In genomic region chr3:52121459-52121795, GRCh38 we compare ENCODE assay signal across 10 cellular contexts. TPM values are rescaled to one million over a fixed set of nuclear protein-coding genes. Genes with fewer than 3 reads are reported as not detected.
DNase-seq lines count a peak whose midpoint lies in the region; FAIRE-seq and TF ChIP-seq lines count a peak whose summit lies in the region.
"Had no signal": no experiment of that assay in that cellular context is flagged by ENCODE, and none has a peak within 500 bp of the region (broad histone marks: within the 10 kb centered on the region; RNA-seq: fewer than 3 reads in every experiment).

No MANE protein-coding gene starts in this region.

- H3K36me3 ChIP-seq in colonic mucosa: no peaks in the 10 kb centered on the region
- no peaks in the 10 kb centered on the region for H3K36me3 ChIP-seq in parathyroid adenoma (ENCODE audit: control insufficient read depth, insufficient read depth, low read length)
- H3K36me3 ChIP-seq: ovary had no signal

- DNase-seq in GM12892 (ENCODE audit: insufficient read length) (no peak), HT1080 (ENCODE audit: low read depth) (peak; percentile 17), colonic mucosa (no peak), NCI-H526 (lab: John Stamatoyannopoulos, UW) (no peak), RPMI8226 (no peak), NCI-H82 (lab: John Stamatoyannopoulos, UW) (no peak), NCI-H345 (lab: John Stamatoyannopoulos, UW) (no peak)
- DNase-seq: stimulated activated naive CD8-positive, alpha-beta T cell treated with anti-CD3 and anti-CD28 coated beads, Interleukin-15, amount 100 ng/mL, for 72 hours had no signal

- H3K4me3 ChIP-seq in colonic mucosa (no peak overlapping the region), parathyroid adenoma (ENCODE audit: low read depth, low read length) (no peak overlapping the region)
- H3K4me3 ChIP-seq: ovary had no signal

- H3K27ac ChIP-seq in colonic mucosa (peak overlapping the region; percentile 3), parathyroid adenoma (peak overlapping the region; percentile 21)

- no peaks in the 10 kb centered on the region for H3K4me1 ChIP-seq in colonic mucosa
- peaks cover 8% of the 10 kb centered on the region for H3K4me1 ChIP-seq in parathyroid adenoma

- no peaks in the 10 kb centered on the region for H3K27me3 ChIP-seq in colonic mucosa
- no peaks in the 10 kb centered on the region for H3K27me3 ChIP-seq in parathyroid adenoma (ENCODE audit: control insufficient read depth, insufficient read depth, low read length)
- H3K27me3 ChIP-seq: ovary had no signal

- FAIRE-seq in GM12892 (lab: Jason Lieb, UNC): peak; percentile 76

- no peak overlapping the region for H3K4me2 ChIP-seq in parathyroid adenoma (ENCODE audit: low read length)

- no peak overlapping the region for H2AFZ ChIP-seq in parathyroid adenoma

- no peaks in the 10 kb centered on the region for H3K79me2 ChIP-seq in parathyroid adenoma

- H3K9ac ChIP-seq in colonic mucosa (ENCODE audit: low read depth in 2 of 2, low read length in 2 of 2) (no peak overlapping the region), parathyroid adenoma (no peak overlapping the region)

- H3K9me3 ChIP-seq in colonic mucosa (no peaks in the 10 kb centered on the region), parathyroid adenoma (ENCODE audit: control insufficient read depth, low read length) (no peaks in the 10 kb centered on the region)
- H3K9me3 ChIP-seq: ovary had no signal

- TF ChIP-seq POLR2A in GM12892 (IDR thresholded peaks at IDR 0.05; ENCODE audit: low read depth, low read length): no peak; the same call in 1 of the 2 replicates

- intact Hi-C loops in colonic mucosa (cut with DNase I): loop anchor here (5.0 kb wide), 1 partner anchor 59 kb away; no protein-coding TSS in a partner anchor

- TF ChIP-seq CTCF in colonic mucosa (IDR thresholded peaks at IDR 0.05) (no peak), parathyroid adenoma (IDR thresholded peaks at IDR 0.05) (no peak)

RNA-seq across cellular contexts. Expression of gene POC1A, which starts 32.8 kb away (rescaled TPM):
- 9.9 TPM for polyA plus RNA-seq in GM12892 (2012; ENCODE audit: missing spikeins)
- 26.0 and 31.3 TPM in 2 replicates for total RNA-seq in HT1080 (2014; rRNA removed; shearing (Covaris generic))
- polyA plus RNA-seq in HT1080 (2015; cell fraction: cytosol; rRNA removed): 17.3 and 19.4 TPM in 2 replicates
- polyA plus RNA-seq in HT1080 (2015; cell fraction: nucleus; rRNA removed): 19.2 and 20.0 TPM in 2 replicates
- total RNA-seq in colonic mucosa: 10 to 100 TPM in 1 of 2 donors, 1 to 10 TPM in 1; 7.6 to 33.7 TPM
